ENCODE assay signal across 10 cellular contexts in the genomic region with DNA sequence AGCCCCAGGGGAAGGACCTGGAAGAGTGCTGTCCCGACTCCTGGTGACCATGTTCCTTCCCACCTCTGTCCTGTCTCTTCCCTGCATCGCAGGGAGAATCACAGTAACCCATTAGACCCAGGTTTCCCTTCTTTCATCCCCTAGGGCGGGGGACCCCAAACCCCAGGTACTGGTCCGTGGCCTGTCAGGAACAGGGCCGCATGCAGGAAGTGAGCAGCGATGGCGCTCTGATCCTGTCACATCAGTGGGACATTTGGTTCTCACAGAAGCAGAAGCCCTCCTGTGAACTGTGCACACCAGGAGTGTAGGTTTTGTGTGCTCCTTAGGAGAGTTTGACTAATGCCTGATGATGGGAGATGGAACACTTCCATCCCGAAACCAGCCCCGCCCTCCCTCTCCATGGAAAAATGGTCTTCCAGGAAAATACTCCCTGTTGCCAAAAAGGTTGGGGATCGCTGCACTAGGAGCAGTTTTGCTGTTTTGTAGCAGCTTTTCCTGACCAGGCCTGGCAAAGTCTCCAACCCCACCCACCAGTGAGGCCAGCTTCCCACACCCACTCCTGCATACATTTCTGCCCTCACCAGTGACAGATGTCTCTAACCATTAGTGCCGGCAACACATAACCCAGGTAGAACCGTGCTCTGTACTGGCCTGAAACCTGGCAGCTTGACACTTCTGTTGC. TPM values are rescaled to one million over a fixed set of nuclear protein-coding genes. Genes with fewer than 3 reads are reported as not detected.
DNase-seq lines count a peak whose midpoint lies in the region; ATAC-seq, FAIRE-seq and TF ChIP-seq lines count a peak whose summit lies in the region.
"Had no signal": no experiment of that assay in that cellular context is flagged by ENCODE, and none has a peak within 500 bp of the region (broad histone marks: within the 10 kb centered on the region; RNA-seq: fewer than 3 reads in every experiment).

No MANE protein-coding gene starts in this region.

- no peak for TF ChIP-seq CTCF in VCaP (conservative IDR thresholded peaks at IDR 0.05)
- TF ChIP-seq CTCF in gastroesophageal sphincter (IDR thresholded peaks at IDR 0.05), result no peak
- TF ChIP-seq CTCF in hepatocyte (IDR thresholded peaks at IDR 0.05; ENCODE audit: poor library complexity), result no peak

- no peaks in the 10 kb centered on the region for H3K9me2 ChIP-seq in hepatocyte (replicated peaks; ENCODE audit: insufficient read depth)

- no peak overlapping the region for H3K4me3 ChIP-seq in gastroesophageal sphincter
- no peak overlapping the region for H3K4me3 ChIP-seq in skeletal muscle tissue (ENCODE audit: low read length in 3 of 3)
- H3K4me3 ChIP-seq in hepatocyte, result no peak overlapping the region

- H3K79me2 ChIP-seq in hepatocyte, result peaks cover 49% of the 10 kb centered on the region

- no peak for TF ChIP-seq EP300 in gastroesophageal sphincter (IDR thresholded peaks at IDR 0.05)

- no peak overlapping the region for H3K4me2 ChIP-seq in hepatocyte

- 20 to 44% methylated on average over 4 to 6 of the region's 12 CpGs for WGBS in gastroesophageal sphincter (ENCODE audit: low coverage in 1 of 2), 2 donors
- 89% methylated on average over 12 of the region's 12 CpGs for WGBS in hepatocyte (ENCODE audit: low lambda C conversion rate, missing lambda C conversion rate)

- H3K27me3 ChIP-seq in gastroesophageal sphincter (no peaks in the 10 kb centered on the region), skeletal muscle tissue (ENCODE audit: control insufficient read depth in 3 of 3, insufficient read depth in 3 of 3, low read length in 3 of 3) (no peaks in the 10 kb centered on the region), hepatocyte (no peaks in the 10 kb centered on the region)

- H3K4me1 ChIP-seq in gastroesophageal sphincter (peaks cover 0 to 78% (median 42%) of the 10 kb centered on the region in 3 donors), skeletal muscle tissue (ENCODE audit: control insufficient read depth in 3 of 3, insufficient read depth in 3 of 3, low read length in 3 of 3) (peaks cover 50 to 74% (median 64%) of the 10 kb centered on the region in 3 donors), hepatocyte (ENCODE audit: insufficient read depth) (peaks cover 26% of the 10 kb centered on the region)

- peak; percentile 20 for FAIRE-seq in GM12891 (lab: Jason Lieb, UNC)

- TF ChIP-seq POLR2A in GM12891 (IDR thresholded peaks at IDR 0.05; ENCODE audit: low read depth, low read length) (no peak), gastroesophageal sphincter (IDR thresholded peaks at IDR 0.05) (no peak)

- ATAC-seq in gastroesophageal sphincter, result no peak
- ATAC-seq in HG03045 (IDR thresholded peaks at IDR 0.05; ENCODE audit: unreplicated experiment), result no peak
- ATAC-seq: stimulated activated naive CD8-positive, alpha-beta T cell treated with anti-CD3 and anti-CD28 coated beads, Interleukin-15, Interleukin-2, amounts not matched to agents 100 U/mL and 50 U/mL, for 24 hours had no signal

- peaks cover 19% of the 10 kb centered on the region for H4K20me1 ChIP-seq in hepatocyte (ENCODE audit: insufficient read depth, poor library complexity, severe bottlenecking)

- peak overlapping the region; percentile 24; the same call in 1 of the 2 replicates for H3K27ac ChIP-seq in VCaP
- peak overlapping the region in 3 of 4 donors; percentile 99 to 100 (median 100) for H3K27ac ChIP-seq in gastroesophageal sphincter
- peak overlapping the region; percentile 100 for H3K27ac ChIP-seq in skeletal muscle tissue (ENCODE audit: low read depth, low read length)
- no peak overlapping the region for H3K27ac ChIP-seq in hepatocyte

- peaks cover 0 to 39% of the 10 kb centered on the region in 2 donors for H3K36me3 ChIP-seq in gastroesophageal sphincter
- peaks cover 8 to 20% (median 18%) of the 10 kb centered on the region in 3 donors for H3K36me3 ChIP-seq in skeletal muscle tissue (ENCODE audit: control insufficient read depth in 3 of 3, insufficient read depth in 3 of 3, low read length in 3 of 3)
- no peaks in the 10 kb centered on the region for H3K36me3 ChIP-seq in hepatocyte (replicated peaks; ENCODE audit: insufficient read depth, low read depth)

- H3K9me3 ChIP-seq in gastroesophageal sphincter (no peaks in the 10 kb centered on the region), skeletal muscle tissue (ENCODE audit: control insufficient read depth in 3 of 3, low read length in 3 of 3) (no peaks in the 10 kb centered on the region), hepatocyte (ENCODE audit: low read depth) (no peaks in the 10 kb centered on the region)

- DNase-seq in GM12891 (ENCODE audit: insufficient read length, low spot score) (no peak), NCI-H2171 (lab: John Stamatoyannopoulos, UW) (no peak), hepatocyte (ENCODE audit: low spot score) (no peak)
- DNase-seq in stimulated activated CD8-positive, alpha-beta memory T cell treated with anti-CD3 and anti-CD28 coated beads, Interleukin-4, amount 100 ng/mL, for 48 hours, result no peak
- DNase-seq: NCI-H1417; stimulated activated naive CD8-positive, alpha-beta T cell treated with anti-CD3 and anti-CD28 coated beads, Interleukin-15, Interleukin-2, amounts not matched to agents 100 U/mL and 50 U/mL, for 24 hours had no signal

- no peak overlapping the region for H2AFZ ChIP-seq in hepatocyte

- peak overlapping the region; percentile 30 to 90 (median 60) for H3K9ac ChIP-seq in skeletal muscle tissue (ENCODE audit: low read depth in 1 of 3, low read length in 3 of 3)

TF ChIP-seq in GM12891, 5 proteins besides CTCF, POLR2A, EP300 and RAD21:
- TF ChIP-seq POU2F2 (IDR thresholded peaks at IDR 0.05; ENCODE audit: low read depth, low read length), result no peak
- no peak for TF ChIP-seq TAF1 (IDR thresholded peaks at IDR 0.05; ENCODE audit: low read depth, low read length)
- TF ChIP-seq PAX5 (IDR thresholded peaks at IDR 0.05; ENCODE audit: insufficient read depth, low read length, severe bottlenecking), result no peak
- TF ChIP-seq SPI1 (IDR thresholded peaks at IDR 0.05; ENCODE audit: low read depth, low read length), result no peak

RNA-seq across cellular contexts. Expression of a gene that starts 10.5 kb away (rescaled TPM):
- 7.7 TPM for polyA plus RNA-seq in GM12891 (2012; ENCODE audit: low read depth, missing spikeins)
- total RNA-seq in gastroesophageal sphincter (10 to 100 TPM; 11.8 to 12.7 (median 12.3) TPM), skeletal muscle tissue (5.2 TPM), hepatocyte (4.9 and 11.2 TPM in 2 replicates)
- polyA plus RNA-seq in hepatocyte, result 8.9 and 9.9 TPM in 2 replicates

RNA-seq across cellular contexts. Expression of a gene that starts 53.0 kb away (rescaled TPM):
- polyA plus RNA-seq in GM12891 (2012; ENCODE audit: low read depth, missing spikeins), result 35.4 TPM
- total RNA-seq in gastroesophageal sphincter, result 10 to 100 TPM; 32.9 to 58.6 (median 47.4) TPM
- 19.8 TPM for total RNA-seq in skeletal muscle tissue
- 22.2 and 22.3 TPM in 2 replicates for total RNA-seq in hepatocyte
- 34.9 and 51.2 TPM in 2 replicates for polyA plus RNA-seq in hepatocyte

RNA-seq across cellular contexts. Expression of a gene that starts 54.1 kb away (rescaled TPM):
- 32.4 TPM for polyA plus RNA-seq in GM12891 (2012; ENCODE audit: low read depth, missing spikeins)
- total RNA-seq in gastroesophageal sphincter, result 10 to 100 TPM; 25.0 to 58.3 (median 46.5) TPM
- total RNA-seq in skeletal muscle tissue, result 26.1 TPM
- total RNA-seq in hepatocyte, result 21.2 and 28.9 TPM in 2 replicates
- 20.6 and 22.0 TPM in 2 replicates for polyA plus RNA-seq in hepatocyte
